28 cellular contexts compared by ENCODE assay signal in genomic region chr17:78433780-78434335, GRCh38.
"Had no signal": no experiment of that assay in that cellular context is flagged by ENCODE, and none has a peak within 500 bp of the region (broad histone marks: within the 10 kb centered on the region; RNA-seq: fewer than 3 reads in every experiment).

No MANE protein-coding gene starts in this region.

- H3K27me3 Mint-ChIP-seq: activated CD4-positive, alpha-beta memory T cell treated with anti-CD3 and anti-CD28 coated beads for 36 hours; activated CD4-positive, alpha-beta T cell treated with anti-CD3 and anti-CD28 coated beads, Interleukin-2, amount 10 ng/mL, durations not matched to agents 24 days and 14 days; activated naive CD4-positive, alpha-beta T cell treated with anti-CD3 and anti-CD28 coated beads, Interleukin-2, amount 10 ng/mL, durations not matched to agents 7 days and 5 days had no signal

- H3K36me3 Mint-ChIP-seq: natural killer cell had no signal

- H3K9me3 Mint-ChIP-seq: activated CD4-positive, alpha-beta memory T cell treated with anti-CD3 and anti-CD28 coated beads for 36 hours; activated CD4-positive, alpha-beta T cell treated with anti-CD3 and anti-CD28 coated beads, Interleukin-2, amount 10 ng/mL, durations not matched to agents 24 days and 14 days; activated naive CD4-positive, alpha-beta T cell treated with anti-CD3 and anti-CD28 coated beads, Interleukin-2, amount 10 ng/mL, durations not matched to agents 7 days and 5 days; activated T-helper 1 cell treated with anti-CD3 and anti-CD28 coated beads, Interleukin-12 subunit alpha, Interleukin-12 subunit beta, Interleukin-2, Interleukin-4 antibody, amounts not matched to agents 30 ng/mL and 10 ng/mL and 1 ng/mL, durations not matched to agents 14 hours and 24 hours and 36 hours; dendritic cell treated with granulocyte-macrophage colony-stimulating factor and Interleukin-4, amounts not matched to agents 40 ng/mL and 50 ng/mL, for 4 days; natural killer cell had no signal

- H3K4me3 ChIP-seq: esophagus muscularis mucosa, heart right ventricle, left ventricle myocardium inferior, lung, skin epidermis, stomach, suprapubic skin, transverse colon had no signal

- ATAC-seq: foreskin keratinocyte; natural killer cell; sciatic nerve; stimulated activated naive B cell treated with anti-CD40 and anti-IgM and Interleukin-4, amounts not matched to agents 10 μg/mL and 1 μg/mL and 100 μg/mL, for 72 hours had no signal

- H3K4me3 Mint-ChIP-seq: activated CD4-positive, alpha-beta memory T cell treated with anti-CD3 and anti-CD28 coated beads for 36 hours; activated CD4-positive, alpha-beta T cell treated with anti-CD3 and anti-CD28 coated beads, Interleukin-2, amount 10 ng/mL, durations not matched to agents 24 days and 14 days; activated naive CD4-positive, alpha-beta T cell treated with anti-CD3 and anti-CD28 coated beads, Interleukin-2, amount 10 ng/mL, durations not matched to agents 7 days and 5 days; activated T-helper 1 cell treated with anti-CD3 and anti-CD28 coated beads, Interleukin-12 subunit alpha, Interleukin-12 subunit beta, Interleukin-2, Interleukin-4 antibody, amounts not matched to agents 30 ng/mL and 10 ng/mL and 1 ng/mL, durations not matched to agents 14 hours and 24 hours and 36 hours; dendritic cell treated with granulocyte-macrophage colony-stimulating factor and Interleukin-4, amounts not matched to agents 40 ng/mL and 50 ng/mL, for 4 days; natural killer cell; stimulated activated naive B cell treated with anti-CD40 and anti-IgM and Interleukin-4, amounts not matched to agents 10 μg/mL and 1 μg/mL and 100 μg/mL, for 72 hours had no signal

- H3K27ac Mint-ChIP-seq: activated CD4-positive, alpha-beta memory T cell treated with anti-CD3 and anti-CD28 coated beads for 36 hours; activated CD4-positive, alpha-beta T cell treated with anti-CD3 and anti-CD28 coated beads, Interleukin-2, amount 10 ng/mL, durations not matched to agents 24 days and 14 days; activated naive CD4-positive, alpha-beta T cell treated with anti-CD3 and anti-CD28 coated beads, Interleukin-2, amount 10 ng/mL, durations not matched to agents 7 days and 5 days; activated T-helper 1 cell treated with anti-CD3 and anti-CD28 coated beads, Interleukin-12 subunit alpha, Interleukin-12 subunit beta, Interleukin-2, Interleukin-4 antibody, amounts not matched to agents 30 ng/mL and 10 ng/mL and 1 ng/mL, durations not matched to agents 14 hours and 24 hours and 36 hours; dendritic cell treated with granulocyte-macrophage colony-stimulating factor and Interleukin-4, amounts not matched to agents 40 ng/mL and 50 ng/mL, for 4 days; natural killer cell had no signal

- H3K4me1 Mint-ChIP-seq: activated CD4-positive, alpha-beta T cell treated with anti-CD3 and anti-CD28 coated beads, Interleukin-2, amount 10 ng/mL, durations not matched to agents 24 days and 14 days had no signal

- H3K27ac ChIP-seq: esophagus muscularis mucosa, foreskin keratinocyte, heart right ventricle, left ventricle myocardium inferior, skin epidermis, stomach, suprapubic skin, transverse colon had no signal

- DNase-seq: activated CD4-positive, alpha-beta memory T cell treated with anti-CD3 and anti-CD28 coated beads for 36 hours; activated CD8-positive, alpha-beta memory T cell treated with anti-CD3 and anti-CD28 coated beads, Interleukin-2, amount 50 U/mL, for 4 hours; activated effector memory CD4-positive, alpha-beta T cell treated with anti-CD3 and anti-CD28 coated beads, Interleukin-2, amount 50 U/mL, for 16 hours; activated naive CD4-positive, alpha-beta T cell treated with anti-CD3 and anti-CD28 coated beads, Interleukin-2, amount 10 ng/mL, durations not matched to agents 7 days and 5 days; activated T-cell treated with anti-CD3 and anti-CD28 coated beads, Interleukin-2, amount 50 U/mL, for 1 hour; amygdala; caudate nucleus; effector CD4-positive, alpha-beta T cell; foreskin keratinocyte; heart right ventricle; kidney glomerular epithelial cell; left ventricle myocardium inferior; mesendoderm; natural killer cell; stimulated activated CD4-positive, alpha-beta T cell treated with anti-CD3 and anti-CD28 coated beads, Interleukin-12 subunit alpha, Interleukin-12 subunit beta, amount 100 ng/mL, for 4 hours; stimulated activated CD4-positive, alpha-beta T cell treated with anti-CD3 and anti-CD28 coated beads, Interleukin-4, amount 100 ng/mL, for 4 hours; stimulated activated CD8-positive, alpha-beta memory T cell treated with anti-CD3 and anti-CD28 coated beads, Interleukin-4, amount 100 ng/mL, for 48 hours; stimulated activated naive B cell treated with anti-CD40 and anti-IgM and Interleukin-4, amounts not matched to agents 10 μg/mL and 1 μg/mL and 100 μg/mL, for 72 hours; stomach; transverse colon had no signal
